In genomic region chr6:160146454-160147145, GRCh38 we compare ENCODE assay signal across 23 cellular contexts. TPM values are rescaled to one million over a fixed set of nuclear protein-coding genes. Genes with fewer than 3 reads are reported as not detected.
"Had no signal": no experiment of that assay in that cellular context is flagged by ENCODE, and none has a peak within 500 bp of the region (broad histone marks: within the 10 kb centered on the region; RNA-seq: fewer than 3 reads in every experiment).

No MANE protein-coding gene starts in this region.

- H3K4me1 ChIP-seq: breast epithelium, foreskin keratinocyte, neural progenitor cell, suprapubic skin had no signal

- H3K36me3 ChIP-seq: breast epithelium, neural progenitor cell, suprapubic skin, WERI-Rb-1 had no signal

- H3K4me3 ChIP-seq: breast epithelium, hepatocyte, left ventricle myocardium inferior, neural progenitor cell, suprapubic skin had no signal

- H3K27me3 Mint-ChIP-seq: activated CD8-positive, alpha-beta T cell treated with anti-CD3 and anti-CD28 coated beads for 36 hours; stimulated activated naive CD8-positive, alpha-beta T cell treated with anti-CD3 and anti-CD28 coated beads, Interleukin-15, amount 100 ng/mL, for 72 hours; type B pancreatic cell had no signal

- H3K27me3 ChIP-seq: breast epithelium, foreskin keratinocyte, hepatocyte, neural progenitor cell, suprapubic skin had no signal

- H3K9me3 Mint-ChIP-seq: activated CD4-positive, alpha-beta T cell treated with anti-CD3 and anti-CD28 coated beads, Interleukin-2, amount 10 ng/mL, durations not matched to agents 7 days and 5 days; neural progenitor cell; type B pancreatic cell had no signal

- ATAC-seq: activated CD8-positive, alpha-beta memory T cell treated with anti-CD3 and anti-CD28 coated beads, Interleukin-2, amount 10 ng/mL, durations not matched to agents 7 days and 5 days; activated CD8-positive, alpha-beta T cell treated with anti-CD3 and anti-CD28 coated beads for 36 hours; activated naive CD4-positive, alpha-beta T cell treated with anti-CD3 and anti-CD28 coated beads, Interleukin-2, amount 50 U/mL, for 72 hours; foreskin keratinocyte; naive thymus-derived CD8-positive, alpha-beta T cell; stimulated activated effector memory CD8-positive, alpha-beta T cell treated with anti-CD3 and anti-CD28 coated beads, Interleukin-12 subunit alpha, Interleukin-12 subunit beta, amount 100 ng/mL, for 72 hours; stimulated activated naive CD8-positive, alpha-beta T cell treated with anti-CD3 and anti-CD28 coated beads, Interleukin-15, amount 100 ng/mL, for 72 hours had no signal

- H3K4me3 Mint-ChIP-seq: activated CD4-positive, alpha-beta T cell treated with anti-CD3 and anti-CD28 coated beads, Interleukin-2, amount 10 ng/mL, durations not matched to agents 7 days and 5 days; activated CD8-positive, alpha-beta memory T cell treated with anti-CD3 and anti-CD28 coated beads, Interleukin-2, amount 10 ng/mL, durations not matched to agents 7 days and 5 days; activated CD8-positive, alpha-beta T cell treated with anti-CD3 and anti-CD28 coated beads for 36 hours; naive thymus-derived CD8-positive, alpha-beta T cell; neural progenitor cell; stimulated activated effector memory CD8-positive, alpha-beta T cell treated with anti-CD3 and anti-CD28 coated beads, Interleukin-12 subunit alpha, Interleukin-12 subunit beta, amount 100 ng/mL, for 72 hours; stimulated activated naive CD8-positive, alpha-beta T cell treated with anti-CD3 and anti-CD28 coated beads, Interleukin-15, amount 100 ng/mL, for 72 hours; type B pancreatic cell had no signal

- H3K27ac Mint-ChIP-seq: activated CD4-positive, alpha-beta T cell treated with anti-CD3 and anti-CD28 coated beads, Interleukin-2, amount 10 ng/mL, durations not matched to agents 7 days and 5 days; activated CD8-positive, alpha-beta memory T cell treated with anti-CD3 and anti-CD28 coated beads, Interleukin-2, amount 10 ng/mL, durations not matched to agents 7 days and 5 days; activated CD8-positive, alpha-beta T cell treated with anti-CD3 and anti-CD28 coated beads for 36 hours; activated naive CD4-positive, alpha-beta T cell treated with anti-CD3 and anti-CD28 coated beads, Interleukin-2, amount 50 U/mL, for 72 hours; naive thymus-derived CD8-positive, alpha-beta T cell; neural progenitor cell; stimulated activated effector memory CD8-positive, alpha-beta T cell treated with anti-CD3 and anti-CD28 coated beads, Interleukin-12 subunit alpha, Interleukin-12 subunit beta, amount 100 ng/mL, for 72 hours; stimulated activated naive CD8-positive, alpha-beta T cell treated with anti-CD3 and anti-CD28 coated beads, Interleukin-15, amount 100 ng/mL, for 72 hours; type B pancreatic cell had no signal

- H3K27ac ChIP-seq: breast epithelium, foreskin keratinocyte, hepatocyte, left ventricle myocardium inferior, neural progenitor cell, suprapubic skin, WERI-Rb-1 had no signal

- H3K9me3 ChIP-seq: breast epithelium, suprapubic skin had no signal

- H3K4me1 Mint-ChIP-seq: activated CD4-positive, alpha-beta T cell treated with anti-CD3 and anti-CD28 coated beads, Interleukin-2, amount 10 ng/mL, durations not matched to agents 7 days and 5 days; activated CD8-positive, alpha-beta memory T cell treated with anti-CD3 and anti-CD28 coated beads, Interleukin-2, amount 10 ng/mL, durations not matched to agents 7 days and 5 days; naive thymus-derived CD8-positive, alpha-beta T cell; neural progenitor cell; stimulated activated naive CD8-positive, alpha-beta T cell treated with anti-CD3 and anti-CD28 coated beads, Interleukin-15, amount 100 ng/mL, for 72 hours had no signal

- H3K36me3 Mint-ChIP-seq: stimulated activated effector memory CD8-positive, alpha-beta T cell treated with anti-CD3 and anti-CD28 coated beads, Interleukin-12 subunit alpha, Interleukin-12 subunit beta, amount 100 ng/mL, for 72 hours had no signal

- DNase-seq: activated CD4-positive, alpha-beta T cell treated with anti-CD3 and anti-CD28 coated beads, Interleukin-2, amount 10 ng/mL, durations not matched to agents 7 days and 5 days; activated CD4-positive, CD25-positive, alpha-beta regulatory T cell treated with anti-CD3 and anti-CD28 coated beads, Interleukin-2, amount 50 U/mL, for 72 hours; activated CD8-positive, alpha-beta memory T cell treated with anti-CD3 and anti-CD28 coated beads, Interleukin-2, amount 10 ng/mL, durations not matched to agents 7 days and 5 days; activated CD8-positive, alpha-beta T cell treated with anti-CD3 and anti-CD28 coated beads for 36 hours; activated gamma-delta T cell; activated T-cell treated with anti-CD3 and anti-CD28 coated beads for 4 hours; cerebellar nuclear complex; foreskin keratinocyte; glutamatergic neuron; kidney glomerular epithelial cell; left ventricle myocardium inferior; naive thymus-derived CD8-positive, alpha-beta T cell; stimulated activated naive CD8-positive, alpha-beta T cell treated with anti-CD3 and anti-CD28 coated beads, Interleukin-15, amount 100 ng/mL, for 72 hours; T-helper 1 cell; WERI-Rb-1 had no signal

RNA-seq across cellular contexts. Expression of gene SLC22A1, which starts 25.0 kb away (rescaled TPM):
- total RNA-seq: lung microvascular endothelial cell had no signal
